In the genomic region with DNA sequence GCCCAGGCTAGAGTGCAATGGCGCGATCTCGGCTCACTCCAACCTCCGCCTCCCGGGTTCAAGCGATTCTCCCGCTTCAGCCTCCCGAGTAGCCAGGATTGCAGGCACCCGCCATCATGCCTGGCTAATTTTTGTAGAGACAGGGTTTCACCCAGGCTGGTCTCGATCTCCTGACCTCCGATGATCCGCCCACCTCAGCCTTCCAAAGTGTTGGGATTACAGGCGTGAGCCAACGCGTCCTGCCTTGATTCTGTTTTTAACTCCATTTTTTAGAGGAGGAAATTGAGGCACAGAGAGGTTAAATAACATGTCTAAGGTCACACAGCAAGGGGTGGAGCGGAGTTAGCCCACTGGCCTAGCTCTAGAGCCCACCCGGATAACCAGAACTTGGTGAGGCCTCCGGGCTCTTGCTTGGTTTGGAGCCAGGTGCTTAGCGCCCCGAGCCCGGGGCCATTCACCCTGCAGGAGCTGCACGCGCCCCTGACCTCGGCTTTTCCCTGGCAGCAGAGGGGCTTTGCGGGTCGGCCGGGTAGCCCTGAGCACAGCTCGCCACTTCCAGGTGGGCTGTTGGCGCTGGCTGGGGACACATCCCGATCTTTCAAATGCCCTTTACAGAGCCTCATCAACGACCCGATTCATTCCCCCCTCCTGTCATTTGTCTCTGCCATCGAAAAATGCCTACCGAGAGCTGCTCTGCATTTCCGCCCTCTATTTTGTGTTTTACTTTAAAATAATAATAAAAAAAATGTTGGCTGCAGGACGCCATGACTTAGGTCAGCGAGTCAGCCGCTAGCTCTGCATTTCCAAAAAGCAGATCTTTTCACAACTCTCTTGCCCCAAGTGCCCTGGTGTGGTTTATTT, we compare ENCODE assay signal across 18 cellular contexts. TPM values are rescaled to one million over a fixed set of nuclear protein-coding genes. Genes with fewer than 3 reads are reported as not detected.
DNase-seq lines count a peak whose midpoint lies in the region; ATAC-seq and TF ChIP-seq lines count a peak whose summit lies in the region.
"Had no signal": no experiment of that assay in that cellular context is flagged by ENCODE, and none has a peak within 500 bp of the region (broad histone marks: within the 10 kb centered on the region; RNA-seq: fewer than 3 reads in every experiment).

No MANE protein-coding gene starts in this region.

- no peak overlapping the region for H3K27ac Mint-ChIP-seq in T-helper 17 cell
- H3K27ac Mint-ChIP-seq: stimulated activated memory B cell treated with anti-CD40 and anti-IgM and Interleukin-4, amounts not matched to agents 10 μg/mL and 1 μg/mL and 100 μg/mL, for 72 hours had no signal

- H3K4me1 ChIP-seq in iPS-15b (ENCODE audit: control insufficient read depth, insufficient read depth, low read length) (peaks cover 5% of the 10 kb centered on the region), trophoblast cell (ENCODE audit: control insufficient read depth in 1 of 2, insufficient read depth in 2 of 2, low read length in 2 of 2) (no peaks in the 10 kb centered on the region), esophagus muscularis mucosa (peaks cover 29 to 58% (median 55%) of the 10 kb centered on the region in 4 donors)
- H3K4me1 ChIP-seq: prostate gland had no signal

- no peak overlapping the region for H2AK5ac ChIP-seq in trophoblast cell (ENCODE audit: low read length)

- TF ChIP-seq EP300 in esophagus muscularis mucosa (IDR thresholded peaks at IDR 0.05) = no peak

- peaks cover 19% of the 10 kb centered on the region for H3K4me1 Mint-ChIP-seq in T-helper 17 cell

- no peak overlapping the region for H4K91ac ChIP-seq in trophoblast cell (ENCODE audit: low read depth, low read length)

- no CpG with 5 or more reads among the region's 38 CpGs for WGBS in trophoblast cell (ENCODE audit: extremely low coverage, insufficient coverage, insufficient read length)
- 10% methylated on average over 28 of the region's 38 CpGs for WGBS in esophagus muscularis mucosa

- H3K4ac ChIP-seq in trophoblast cell (ENCODE audit: low read depth, low read length) = no peak overlapping the region

- no peak for ATAC-seq in T-helper 17 cell
- no peak for ATAC-seq in HG03135 (IDR thresholded peaks at IDR 0.05; ENCODE audit: unreplicated experiment)
- ATAC-seq: activated T-cell treated with anti-CD3 and anti-CD28 coated beads, Interleukin-2, amount 50 U/mL, for 4 hours; GM12878 had no signal

- TF ChIP-seq CTCF in GM13976 (IDR thresholded peaks at IDR 0.05; ENCODE audit: borderline replicate concordance, control extremely low read depth, extremely low read depth, insufficient read depth, missing control alignments) = no peak
- no peak for TF ChIP-seq CTCF in esophagus muscularis mucosa (IDR thresholded peaks at IDR 0.05)

- in situ Hi-C loops in GM13976 (cut with MboI; ENCODE audit: low sequenced_read_pairs, unreplicated experiment) = no loop called here

- H2BK120ac ChIP-seq in trophoblast cell (ENCODE audit: insufficient read depth, low read length, poor library complexity) = no peak overlapping the region

- no peak overlapping the region for H2BK12ac ChIP-seq in trophoblast cell (ENCODE audit: low read length)

- no peak overlapping the region for H4K8ac ChIP-seq in trophoblast cell (ENCODE audit: low read depth, low read length)

- H3K27me3 ChIP-seq in iPS-15b (ENCODE audit: control insufficient read depth, insufficient read depth, low read length) = peaks cover 100% of the 10 kb centered on the region
- peaks cover 69% of the 10 kb centered on the region for H3K27me3 ChIP-seq in trophoblast cell (ENCODE audit: insufficient read depth, low read length)
- peaks cover 0 to 100% (median 71%) of the 10 kb centered on the region in 4 donors for H3K27me3 ChIP-seq in esophagus muscularis mucosa

- H3K9ac ChIP-seq in iPS-15b (ENCODE audit: low read depth, low read length) (no peak overlapping the region), trophoblast cell (ENCODE audit: low read length) (no peak overlapping the region)

- H2BK5ac ChIP-seq in trophoblast cell (ENCODE audit: low read depth, low read length, poor library complexity) = no peak overlapping the region

- H3K4me3 ChIP-seq in iPS-15b (ENCODE audit: low read depth, low read length) (peak overlapping the region; percentile 30), trophoblast cell (ENCODE audit: low read depth, low read length) (no peak overlapping the region), esophagus muscularis mucosa (no peak overlapping the region)
- H3K4me3 ChIP-seq: GM12878, prostate gland had no signal

- H3K27me3 Mint-ChIP-seq in T-helper 17 cell = peaks cover 86% of the 10 kb centered on the region

- H3K4me3 Mint-ChIP-seq in T-helper 17 cell = peak overlapping the region; percentile 75
- H3K4me3 Mint-ChIP-seq: activated T-cell treated with anti-CD3 and anti-CD28 coated beads, Interleukin-2, amount 50 U/mL, for 4 hours; stimulated activated memory B cell treated with anti-CD40 and anti-IgM and Interleukin-4, amounts not matched to agents 10 μg/mL and 1 μg/mL and 100 μg/mL, for 72 hours had no signal

- H3K9me3 ChIP-seq in T-helper 17 cell (ENCODE audit: control insufficient read depth, low read length, poor library complexity, severe bottlenecking) = no peaks in the 10 kb centered on the region
- H3K9me3 ChIP-seq in iPS-15b (ENCODE audit: control insufficient read depth, insufficient read depth, low read length) = no peaks in the 10 kb centered on the region
- peaks cover 7% of the 10 kb centered on the region for H3K9me3 ChIP-seq in trophoblast cell (ENCODE audit: insufficient read depth, low read depth, low read length)
- no peaks in the 10 kb centered on the region for H3K9me3 ChIP-seq in esophagus muscularis mucosa
- H3K9me3 ChIP-seq: ascending aorta, prostate gland had no signal

- H3K4me2 ChIP-seq in trophoblast cell (ENCODE audit: low read length) = peak overlapping the region; percentile 37

- H3K27ac ChIP-seq in trophoblast cell (ENCODE audit: low read depth, low read length) (no peak overlapping the region), esophagus muscularis mucosa (replicated peaks in 1 of 4) (no peak overlapping the region)
- H3K27ac ChIP-seq: ascending aorta, prostate gland had no signal

- no peak overlapping the region for H3K18ac ChIP-seq in trophoblast cell (ENCODE audit: low read length)

- DNase-seq in GM13976 (ENCODE audit: low spot score) = peak; percentile 20
- no peak for DNase-seq in T-helper 17 cell
- no peak for DNase-seq in trophoblast cell
- DNase-seq in stimulated activated naive CD4-positive, alpha-beta T cell treated with Interleukin-2 at 50 U/mL for 16 hours (lab: John Stamatoyannopoulos, UW) = no peak
- DNase-seq in esophagus muscularis mucosa (ENCODE audit: extremely low spot score) = no peak
- DNase-seq in NOMO-1 treated with dmso at 0.1 percent for 144 hours (lab: John Stamatoyannopoulos, UW; ENCODE audit: unreplicated experiment) = no peak
- DNase-seq: activated CD4-positive, CD25-positive, alpha-beta regulatory T cell treated with anti-CD3 and anti-CD28 coated beads, Interleukin-2, amount 50 U/mL, for 72 hours; activated T-cell treated with anti-CD3 and anti-CD28 coated beads, Interleukin-2, amount 50 U/mL, for 4 hours; DND-41; GOT3; stimulated activated CD4-positive, alpha-beta T cell treated with anti-CD3 and anti-CD28 coated beads, Interleukin-2, amount 100 ng/mL, for 48 hours had no signal

- no peaks in the 10 kb centered on the region for H3K79me2 ChIP-seq in trophoblast cell (ENCODE audit: control insufficient read depth, insufficient read depth, low read length, poor library complexity)

- H3K23ac ChIP-seq in trophoblast cell (ENCODE audit: low read length) = no peak overlapping the region

- H3K36me3 ChIP-seq in iPS-15b (ENCODE audit: control insufficient read depth, insufficient read depth, low read length) (no peaks in the 10 kb centered on the region), trophoblast cell (ENCODE audit: control insufficient read depth in 1 of 2, insufficient read depth in 2 of 2, low read length in 2 of 2) (no peaks in the 10 kb centered on the region), esophagus muscularis mucosa (no peaks in the 10 kb centered on the region)
- H3K36me3 ChIP-seq: ascending aorta, prostate gland had no signal

- no peaks in the 10 kb centered on the region for H3K79me1 ChIP-seq in trophoblast cell (ENCODE audit: low read length)

- no peaks in the 10 kb centered on the region for H3K36me3 Mint-ChIP-seq in T-helper 17 cell (ENCODE audit: low read depth)
- H3K36me3 Mint-ChIP-seq: stimulated activated memory B cell treated with anti-CD40 and anti-IgM and Interleukin-4, amounts not matched to agents 10 μg/mL and 1 μg/mL and 100 μg/mL, for 72 hours had no signal

- intact Hi-C loops in esophagus muscularis mucosa (cut with DNase I) = no loop called here

- no peak overlapping the region for H2AFZ ChIP-seq in trophoblast cell (ENCODE audit: insufficient read depth, low read length, poor library complexity)

- H3K14ac ChIP-seq in trophoblast cell (ENCODE audit: low read length) = no peak overlapping the region

- no peak overlapping the region for H4K12ac ChIP-seq in trophoblast cell (ENCODE audit: low read depth, low read length)

- no peak for TF ChIP-seq POLR2A in esophagus muscularis mucosa (IDR thresholded peaks at IDR 0.05; ENCODE audit: low read depth)

RNA-seq across cellular contexts. Expression of a gene that starts 11.2 kb away (rescaled TPM):
- total RNA-seq in T-helper 17 cell (not detected), esophagus muscularis mucosa (under 1 TPM in 1 of 4 donors, not detected in 3; 0.42 TPM)
- polyA plus RNA-seq in trophoblast cell (2013) = 0.68 and 0.78 TPM in 2 replicates
- total RNA-seq: ascending aorta had no signal
- polyA plus RNA-seq: BJ had no signal
